Comparison of ENCODE assay signal across 34 cellular contexts in the genomic region with DNA sequence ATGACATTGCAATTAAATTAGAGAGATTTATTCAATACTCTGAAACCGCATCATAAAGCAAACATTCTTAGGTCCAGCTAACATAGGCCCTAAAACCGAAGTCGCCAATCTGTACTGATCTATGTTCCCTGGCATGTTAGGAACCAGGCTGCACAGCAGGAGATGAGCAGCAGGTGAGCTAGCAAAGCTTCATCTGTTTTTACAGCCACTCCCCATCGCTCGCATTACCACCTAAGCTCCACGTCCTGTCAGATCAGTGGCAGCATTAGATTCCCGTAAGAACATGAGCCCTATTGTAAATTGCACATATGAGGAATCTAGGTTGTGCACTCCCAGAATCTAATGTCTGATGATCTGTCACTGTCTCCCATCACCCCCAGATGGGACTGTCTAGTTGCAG.
"Had no signal": no experiment of that assay in that cellular context is flagged by ENCODE, and none has a peak within 500 bp of the region (broad histone marks: within the 10 kb centered on the region; RNA-seq: fewer than 3 reads in every experiment).

No MANE protein-coding gene starts in this region.

- H3K4me1 ChIP-seq: ascending aorta, Peyer's patch, SJSA1 had no signal

- H3K27ac ChIP-seq: ascending aorta, KMS-11, Peyer's patch, SJSA1, WERI-Rb-1 had no signal

- DNase-seq: activated CD4-positive, alpha-beta T cell treated with anti-CD3 and anti-CD28 coated beads for 1 hour; activated CD4-positive, alpha-beta T cell treated with anti-CD3 and anti-CD28 coated beads for 48 hours; activated CD4-positive, alpha-beta T cell treated with anti-CD3 and anti-CD28 coated beads, Interleukin-2, amount 50 U/mL, for 48 hours; activated CD4-positive, CD25-positive, alpha-beta regulatory T cell; activated CD8-positive, alpha-beta T cell treated with anti-CD3 and anti-CD28 coated beads, Interleukin-2, amount 10 ng/mL, durations not matched to agents 7 days and 5 days; activated gamma-delta T cell; activated naive CD4-positive, alpha-beta T cell treated with Interleukin-2 at 50 U/mL for 16 hours; activated naive CD8-positive, alpha-beta T cell treated with anti-CD3 and anti-CD28 coated beads, Interleukin-2, amount 10 ng/mL, durations not matched to agents 7 days and 5 days; activated T-cell treated with anti-CD3 and anti-CD28 coated beads, Interleukin-2, amount 50 U/mL, for 24 hours; amygdala; MM.1S; MV-4-11; NCI-H1092; NCI-H1417; NCI-H1694; NCI-H1930; NCI-H2081 treated with DMSO at 0.1 percent for 48 hours; NCI-H2171; NCI-H226; NCI-H446 treated with DMSO at 0.1 percent for 48 hours; NCI-H524; NCI-H69; NK-92 treated with Interleukin-12 subunit alpha and Interleukin-12 subunit beta, amount 100 ng/mL, for 24 hours; PC-3; Peyer's patch; RPMI8226; SHP77 treated with DMSO at 0.1 percent for 48 hours; T-helper 1 cell; T-helper 2 cell; T-helper 9 cell; WERI-Rb-1 had no signal

- H3K4me2 ChIP-seq: KMS-11 had no signal

- H3K9ac ChIP-seq: KMS-11 had no signal

- H3K4me3 ChIP-seq: ascending aorta, Peyer's patch, SJSA1 had no signal

- H3K27me3 ChIP-seq: ascending aorta, Peyer's patch, SJSA1 had no signal
